Comparison of ENCODE assay signal across 8 cellular contexts in genomic region chr2:68031546-68032160, GRCh38. TPM values are rescaled to one million over a fixed set of nuclear protein-coding genes. Genes with fewer than 3 reads are reported as not detected.
DNase-seq lines count a peak whose midpoint lies in the region; ATAC-seq, FAIRE-seq and TF ChIP-seq lines count a peak whose summit lies in the region.

No MANE protein-coding gene starts in this region.

- intact Hi-C loops in ascending aorta (cut with DNase I) = loop anchor here (2.0 to 10.0 kb wide), 6 partner anchors 185 to 1599 kb away; no protein-coding TSS in a partner anchor
- intact Hi-C loops in upper lobe of right lung (cut with DNase I) = no loop called here

- H3K36me3 ChIP-seq in ascending aorta = no peaks in the 10 kb centered on the region
- no peaks in the 10 kb centered on the region for H3K36me3 ChIP-seq in upper lobe of right lung

- FAIRE-seq in islet of Langerhans (lab: Jason Lieb, UNC) = peak; percentile 100

- TF ChIP-seq CTCF in AG09309 (IDR thresholded peaks at IDR 0.05; ENCODE audit: control insufficient read depth, insufficient read depth, low read depth, low read length, missing control alignments) (peak; percentile 59), GM13976 (IDR thresholded peaks at IDR 0.05; ENCODE audit: borderline replicate concordance, control extremely low read depth, extremely low read depth, insufficient read depth, missing control alignments) (peak; percentile 43), ascending aorta (IDR thresholded peaks at IDR 0.05) (peak; percentile 56 to 76 (median 74)), upper lobe of right lung (IDR thresholded peaks at IDR 0.05) (peak; percentile 72)

- peaks cover 0 to 4% of the 10 kb centered on the region in 2 donors for H3K4me1 ChIP-seq in ascending aorta
- H3K4me1 ChIP-seq in upper lobe of right lung = no peaks in the 10 kb centered on the region

- in situ Hi-C loops in GM13976 (cut with MboI; ENCODE audit: low sequenced_read_pairs, unreplicated experiment) = no loop called here

- no peak overlapping the region for H3K27ac ChIP-seq in ascending aorta
- H3K27ac ChIP-seq in upper lobe of right lung = no peak overlapping the region

- H3K9me3 ChIP-seq in ascending aorta (no peaks in the 10 kb centered on the region), upper lobe of right lung (no peaks in the 10 kb centered on the region)

- no peak overlapping the region for H3K4me3 ChIP-seq in AG09309 (ENCODE audit: control insufficient read depth, low read depth, low read length)
- H3K4me3 ChIP-seq in ascending aorta = no peak overlapping the region
- H3K4me3 ChIP-seq in upper lobe of right lung = no peak overlapping the region

- DNase-seq in AG09309 (ENCODE audit: low read depth) (peak; percentile 10), GM13976 (ENCODE audit: low spot score) (peak; percentile 56), NCI-H2171 treated with DMSO at 0.1 percent for 48 hours (lab: John Stamatoyannopoulos, UW) (peak; percentile 68), ascending aorta (ENCODE audit: low spot score in 2 of 2) (no peak), upper lobe of right lung (no peak)

- H3K27me3 ChIP-seq in ascending aorta (no peaks in the 10 kb centered on the region), upper lobe of right lung (no peaks in the 10 kb centered on the region)

- peak; percentile 77 for ATAC-seq in HG03135 (IDR thresholded peaks at IDR 0.05; ENCODE audit: unreplicated experiment)
- peak; percentile 66 for ATAC-seq in upper lobe of right lung
- ATAC-seq in HG02763 (IDR thresholded peaks at IDR 0.05; ENCODE audit: unreplicated experiment) = no peak

RNA-seq across cellular contexts. Expression of gene C1D, which starts 31.2 kb away (rescaled TPM):
- not detected for total RNA-seq in ascending aorta
- 19.5 TPM for total RNA-seq in upper lobe of right lung

Comparison
In these comparisons a context has a peak if more than half of its experiments do, and no peak if none do; other contexts are left out.
1. DNase-seq: peak in AG09309 (single experiment), GM13976 (single experiment) and NCI-H2171 treated with DMSO at 0.1 percent for 48 hours (single experiment); none in ascending aorta (0 of 2) and upper lobe of right lung (single experiment).
2. RNA of gene C1D, which starts 31.2 kb away (total RNA-seq): 19.5 TPM in upper lobe of right lung (single experiment); not detected in ascending aorta (single experiment); every median in the first group is over 10 times any median in the second.
3. Peak in every context shown above with its lines, with median percentiles within 50 percentile points of each other: CTCF ChIP-seq.